Comparison of ENCODE assay signal across 8 cellular contexts in the genomic region with DNA sequence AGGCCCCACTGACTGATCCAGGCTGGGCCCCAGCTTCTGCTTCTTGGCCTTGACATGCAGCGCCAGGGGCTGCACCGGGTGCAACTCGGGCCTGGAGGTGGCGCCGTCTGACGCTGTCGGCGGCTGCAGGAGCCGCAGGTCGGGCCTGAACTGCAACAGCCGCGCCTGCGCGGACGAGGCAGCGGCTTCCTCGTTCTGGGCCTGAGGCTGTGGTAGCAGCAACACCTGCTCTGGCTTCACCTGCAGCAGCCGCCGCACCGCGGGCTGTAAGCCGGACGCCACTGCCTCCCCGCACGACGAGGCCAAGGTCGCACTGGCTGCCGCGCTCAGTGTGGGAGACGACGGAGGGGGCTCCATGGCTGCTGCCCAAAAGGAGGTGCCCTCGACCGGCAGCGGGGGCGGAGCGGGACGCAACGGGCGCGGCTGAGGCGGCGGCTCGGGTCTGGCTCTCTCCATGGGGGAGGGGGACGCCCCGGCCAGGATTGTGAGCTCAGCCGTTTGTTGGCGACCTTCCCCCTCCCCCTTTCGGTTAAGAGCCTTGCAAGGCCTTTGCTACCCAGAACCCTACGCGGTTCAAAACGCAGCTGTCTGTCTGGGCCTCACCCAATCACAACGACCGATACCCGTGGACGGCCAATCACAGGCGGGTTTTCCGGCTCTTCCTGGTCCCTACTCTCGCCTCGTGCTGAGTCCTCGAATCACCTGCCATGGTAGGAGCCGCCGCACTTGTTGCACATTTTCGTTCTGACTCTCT. TPM values are rescaled to one million over a fixed set of nuclear protein-coding genes. Genes with fewer than 3 reads are reported as not detected.
A peak's percentile ranks its signal among the peaks of the same experiment; 100 is the strongest.
DNase-seq lines count a peak whose midpoint lies in the region; FAIRE-seq and TF ChIP-seq lines count a peak whose summit lies in the region.

No MANE protein-coding gene starts in this region.

- no peaks in the 10 kb centered on the region for H3K4me1 ChIP-seq in HEK293 (ENCODE audit: control insufficient read depth, insufficient read depth, low read length)
- H3K4me1 ChIP-seq in kidney (ENCODE audit: control insufficient read depth in 1 of 2, insufficient read depth in 1 of 2, low read depth in 1 of 2, low read length in 2 of 2): no peaks in the 10 kb centered on the region

- peaks cover 10% of the 10 kb centered on the region for H3K4me1 Mint-ChIP-seq in chondrocyte (ENCODE audit: low read depth)

- CTCF ChIA-PET in HEK293 (lab: Yijun Ruan, JAX): no interaction called here

- H3K27me3 Mint-ChIP-seq in chondrocyte (ENCODE audit: low read depth): no peaks in the 10 kb centered on the region

- POLR2A ChIA-PET in HEK293 (lab: Yijun Ruan, JAX): no interaction called here

- TF ChIP-seq CTCF in HEK293 (tag by site-specific recombination; IDR thresholded peaks at IDR 0.05): no peak
- peak; percentile 31 for TF ChIP-seq CTCF in kidney (IDR thresholded peaks at IDR 0.05; ENCODE audit: borderline replicate concordance, extremely low read depth, insufficient read depth)
- TF ChIP-seq CTCF in chondrocyte (IDR thresholded peaks at IDR 0.05): no peak

- intact Hi-C loops in kidney (cut with DNase I): no loop called here

- peaks cover 10% of the 10 kb centered on the region for H3K9me3 Mint-ChIP-seq in chondrocyte (ENCODE audit: low read depth)

- no peak overlapping the region for H3K9ac ChIP-seq in kidney (ENCODE audit: low read length in 2 of 2)

- H3K27ac ChIP-seq in HEK293 (ENCODE audit: extremely low read depth, low read depth, low read length) (no peak overlapping the region), kidney (ENCODE audit: low read depth in 2 of 2, low read length in 2 of 2) (no peak overlapping the region)

- no peak overlapping the region for H3K27ac Mint-ChIP-seq in chondrocyte (ENCODE audit: unreplicated experiment)

- DNase-seq in CD1c-positive myeloid dendritic cell (ENCODE audit: extremely low spot score): peak; percentile 82
- peak; percentile 68 to 91 (median 72) for DNase-seq in T-helper 1 cell
- DNase-seq in astrocyte of the hippocampus (ENCODE audit: low read depth, low spot score): peak; percentile 54
- peak; percentile 91 for DNase-seq in kidney
- peak; percentile 52 to 79 (median 60) for DNase-seq in stimulated activated CD4-positive, alpha-beta T cell treated with anti-CD3 and anti-CD28 coated beads, TNF-alpha, amount 100 ng/mL, for 24 hours (ENCODE audit: low read depth in 3 of 3)
- DNase-seq in cortex of kidney (lab: John Stamatoyannopoulos, UW): no peak
- DNase-seq in chondrocyte (ENCODE audit: low spot score): no peak

- H3K36me3 Mint-ChIP-seq in chondrocyte (ENCODE audit: low read depth): peaks cover 1% of the 10 kb centered on the region

- H3K36me3 ChIP-seq in HEK293 (ENCODE audit: control insufficient read depth in 2 of 2, insufficient read depth in 1 of 2, low read length in 2 of 2) (no peaks in the 10 kb centered on the region), kidney (ENCODE audit: control insufficient read depth in 1 of 2, insufficient read depth in 2 of 2, low read length in 2 of 2) (no peaks in the 10 kb centered on the region)

- H3K9me3 ChIP-seq in HEK293 (ENCODE audit: control insufficient read depth, insufficient read depth, low read depth, low read length) (no peaks in the 10 kb centered on the region), kidney (ENCODE audit: control insufficient read depth in 1 of 2, low read length in 2 of 2) (peaks cover 0 to 8% of the 10 kb centered on the region in 2 donors)

- H3K4me3 ChIP-seq in HEK293 (ENCODE audit: low read depth, low read length): no peak overlapping the region
- peak overlapping the region in 1 of 2 donors; percentile 51 for H3K4me3 ChIP-seq in kidney (ENCODE audit: low read length in 2 of 2)

- FAIRE-seq in kidney (lab: Jason Lieb, UNC): no peak

- H3K4me3 Mint-ChIP-seq in chondrocyte (ENCODE audit: unreplicated experiment): no peak overlapping the region

TF ChIP-seq in HEK293, 187 proteins besides CTCF, POLR2A, EP300 and RAD21:
- TF ChIP-seq ZNF223 (tag by site-specific recombination; IDR thresholded peaks at IDR 0.05) (no peak), SCRT2 (tag by site-specific recombination; IDR thresholded peaks at IDR 0.05) (peak; percentile 40; the same call in 1 of the 2 replicates)
TF ChIP-seq in HEK293: peak in this region for 1.

RNA-seq across cellular contexts. Expression of gene SOX30, which starts 0.4 kb away (rescaled TPM):
- total RNA-seq in kidney: 0.09 TPM
- not detected for polyA plus RNA-seq in kidney (ENCODE audit: insufficient read depth, low read depth, low replicate concordance)
- total RNA-seq in chondrocyte: not detected in 3 replicates

RNA-seq across cellular contexts. Expression of gene C5orf52, which starts 19.5 kb away (rescaled TPM):
- total RNA-seq in kidney (not detected), chondrocyte (not detected in 3 replicates)
- not detected for polyA plus RNA-seq in kidney (ENCODE audit: insufficient read depth, low read depth, low replicate concordance)

Comparison
In these comparisons a context has a peak if more than half of its experiments do, and no peak if none do; other contexts are left out.
1. DNase-seq: peak in CD1c-positive myeloid dendritic cell (single experiment), T-helper 1 cell (5 of 5), astrocyte of the hippocampus (single experiment), kidney (single experiment) and stimulated activated CD4-positive, alpha-beta T cell treated with anti-CD3 and anti-CD28 coated beads, TNF-alpha, amount 100 ng/mL, for 24 hours (3 of 3); none in cortex of kidney (single experiment) and chondrocyte (single experiment).